ENCODE assay signal across 3 cellular contexts in the genomic region with DNA sequence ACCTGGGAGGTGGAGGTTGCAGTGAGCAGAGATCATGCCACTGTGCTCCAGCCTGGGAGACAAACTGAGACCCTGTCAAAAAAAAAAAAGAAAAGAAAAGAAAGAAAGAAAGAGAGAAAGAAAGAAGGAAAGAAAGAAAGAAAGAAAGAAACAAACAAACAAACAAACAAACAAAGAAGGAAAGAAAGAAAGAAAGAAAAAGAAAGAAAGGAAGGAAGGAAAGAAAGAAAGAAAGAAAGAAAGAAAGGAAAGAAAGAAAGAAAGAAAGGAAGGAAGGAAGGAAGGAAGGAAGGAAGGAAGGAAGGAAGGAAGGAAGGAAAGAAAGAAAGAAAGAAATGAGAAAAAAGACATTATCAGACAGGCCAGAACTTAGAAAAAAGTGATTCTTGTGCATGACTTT.
DNase-seq lines count a peak whose midpoint lies in the region; ATAC-seq, FAIRE-seq and TF ChIP-seq lines count a peak whose summit lies in the region.
"Not testable (repeated sequence)": the region's sequence is repeated elsewhere in the genome, so short reads cannot be mapped to it uniquely, and the experiment has no call there.

No MANE protein-coding gene starts in this region.

- H3K4me1 Mint-ChIP-seq in activated T-cell treated with anti-CD3 and anti-CD28 coated beads, Interleukin-2, amount 50 U/mL, for 72 hours (ENCODE audit: low read depth): not testable (repeated sequence)

- intact Hi-C loops in K562 (cut with micrococcal nuclease): not testable (repeated sequence)

- not testable (repeated sequence) for H3K9me1 ChIP-seq in K562 (ENCODE audit: control insufficient read depth, insufficient read depth, low read length)

- not testable (repeated sequence) for FAIRE-seq in K562 (lab: Jason Lieb, UNC)

- not testable (repeated sequence) for H3K27me3 Mint-ChIP-seq in activated T-cell treated with anti-CD3 and anti-CD28 coated beads, Interleukin-2, amount 50 U/mL, for 72 hours (ENCODE audit: low read depth)

- POLR2A ChIA-PET in HEK293 (lab: Yijun Ruan, JAX); K562 (lab: Yijun Ruan, JAX): not testable (repeated sequence)

- not testable (repeated sequence) for H3K9me3 ChIP-seq in HEK293 (ENCODE audit: control insufficient read depth, insufficient read depth, low read depth, low read length); K562 (replicated peaks; ENCODE audit: control insufficient read depth, insufficient read depth, low read depth, low read length)

- not testable (repeated sequence) for H3K27me3 ChIP-seq in K562 (ENCODE audit: control insufficient read depth in 2 of 2, insufficient read depth in 2 of 2, low read length in 2 of 2)

- H3K79me2 ChIP-seq in K562 (ENCODE audit: control insufficient read depth, insufficient read depth, low read length): not testable (repeated sequence)

- H4K20me1 ChIP-seq in K562 (replicated peaks; ENCODE audit: control insufficient read depth, insufficient read depth, low read length): not testable (repeated sequence)

- H3K4me2 ChIP-seq in K562 (ENCODE audit: insufficient read depth, low read length): not testable (repeated sequence)

- TF ChIP-seq RAD21 in K562 (CRISPR knock-in tag; conservative IDR thresholded peaks at IDR 0.05 in 1 of 2, IDR thresholded peaks at IDR 0.05 in 1 of 2): not testable (repeated sequence)

- CTCF ChIA-PET in HEK293 (lab: Yijun Ruan, JAX): interaction anchor here (0.7 kb wide), 1 partner anchor 111 kb away, joined by 4 read pairs; no protein-coding TSS in a partner anchor
- CTCF ChIA-PET in K562 (lab: Yijun Ruan, JAX; ENCODE audit: low intra/inter-chr PET ratio): not testable (repeated sequence)

- ATAC-seq in activated T-cell treated with anti-CD3 and anti-CD28 coated beads, Interleukin-2, amount 50 U/mL, for 72 hours (replicated peaks in 1 of 2); K562: not testable (repeated sequence)

- not testable (repeated sequence) for H2AFZ ChIP-seq in K562 (ENCODE audit: low read depth, low read length)

- TF ChIP-seq EP300 in K562 (IDR thresholded peaks at IDR 0.05; ENCODE audit: low read length): not testable (repeated sequence)

- not testable (repeated sequence) for H3K36me3 Mint-ChIP-seq in activated T-cell treated with anti-CD3 and anti-CD28 coated beads, Interleukin-2, amount 50 U/mL, for 72 hours (ENCODE audit: insufficient read depth in 2 of 2)

- not testable (repeated sequence) for H3K4me3 ChIP-seq in HEK293 (ENCODE audit: low read depth, low read length); K562

- DNase-seq in activated T-cell treated with anti-CD3 and anti-CD28 coated beads, Interleukin-2, amount 50 U/mL, for 72 hours; K562 (ENCODE audit: extremely low read depth in 1 of 4, low spot score in 3 of 4): not testable (repeated sequence)

- H3K27ac ChIP-seq in HEK293 (ENCODE audit: extremely low read depth, low read depth, low read length); K562 (ENCODE audit: extremely low read depth, low read depth, low read length): not testable (repeated sequence)

- H3K36me3 ChIP-seq in HEK293 (ENCODE audit: control insufficient read depth in 2 of 2, insufficient read depth in 1 of 2, low read length in 2 of 2); K562 (ENCODE audit: control insufficient read depth, insufficient read depth, low read length): not testable (repeated sequence)

- peak overlapping the region; percentile 11 for H3K27ac Mint-ChIP-seq in activated T-cell treated with anti-CD3 and anti-CD28 coated beads, Interleukin-2, amount 50 U/mL, for 72 hours

- H3K4me3 Mint-ChIP-seq in activated T-cell treated with anti-CD3 and anti-CD28 coated beads, Interleukin-2, amount 50 U/mL, for 72 hours: not testable (repeated sequence)

- TF ChIP-seq CTCF in HEK293 (tag by site-specific recombination; IDR thresholded peaks at IDR 0.05); K562 (IDR thresholded peaks at IDR 0.05 in 2 of 3, conservative IDR thresholded peaks at IDR 0.05 in 1 of 3; ENCODE audit: insufficient read depth in 2 of 3, low read depth in 1 of 3, low read length in 3 of 3): not testable (repeated sequence)

- not testable (repeated sequence) for H3K4me1 ChIP-seq in HEK293 (ENCODE audit: control insufficient read depth, insufficient read depth, low read length); K562 (replicated peaks in 1 of 2; ENCODE audit: control insufficient read depth in 2 of 2, insufficient read depth in 2 of 2, low read length in 2 of 2)

- BruUV-seq in K562 (replicated peaks; lab: Mats Ljungman, UMichigan): not testable (repeated sequence)

- in situ Hi-C loops in K562 (cut with MboI): not testable (repeated sequence)

- not testable (repeated sequence) for TF ChIP-seq POLR2A in K562 (conservative IDR thresholded peaks at IDR 0.05)

- not testable (repeated sequence) for H3K9ac ChIP-seq in K562 (ENCODE audit: insufficient read depth in 1 of 2, low read depth in 2 of 2, low read length in 2 of 2)

- H3K9me3 Mint-ChIP-seq in activated T-cell treated with anti-CD3 and anti-CD28 coated beads, Interleukin-2, amount 50 U/mL, for 72 hours: peaks cover 2 to 10% of the 10 kb centered on the region in 2 donors

TF ChIP-seq in HEK293, 187 proteins besides CTCF, POLR2A, EP300 and RAD21:
- TF ChIP-seq ZNF366 (tag by site-specific recombination; conservative IDR thresholded peaks at IDR 0.05): 0 out of 2 replicates have a peak, but pooled peaks have one; percentile 20

TF ChIP-seq in K562, 482 proteins besides CTCF, POLR2A, EP300 and RAD21:
- TF ChIP-seq ARID1B (IDR thresholded peaks at IDR 0.05): 0 out of 2 replicates have a peak, but pooled peaks have one; percentile 20
- TF ChIP-seq, protein P1, sequence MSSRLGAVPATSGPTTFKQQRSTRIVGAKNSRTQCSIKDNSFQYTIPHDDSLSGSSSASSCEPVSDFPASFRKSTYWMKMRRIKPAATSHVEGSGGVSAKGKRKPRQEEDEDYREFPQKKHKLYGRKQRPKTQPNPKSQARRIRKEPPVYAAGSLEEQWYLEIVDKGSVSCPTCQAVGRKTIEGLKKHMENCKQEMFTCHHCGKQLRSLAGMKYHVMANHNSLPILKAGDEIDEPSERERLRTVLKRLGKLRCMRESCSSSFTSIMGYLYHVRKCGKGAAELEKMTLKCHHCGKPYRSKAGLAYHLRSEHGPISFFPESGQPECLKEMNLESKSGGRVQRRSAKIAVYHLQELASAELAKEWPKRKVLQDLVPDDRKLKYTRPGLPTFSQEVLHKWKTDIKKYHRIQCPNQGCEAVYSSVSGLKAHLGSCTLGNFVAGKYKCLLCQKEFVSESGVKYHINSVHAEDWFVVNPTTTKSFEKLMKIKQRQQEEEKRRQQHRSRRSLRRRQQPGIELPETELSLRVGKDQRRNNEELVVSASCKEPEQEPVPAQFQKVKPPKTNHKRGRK (tag; IDR thresholded peaks at IDR 0.05): peak; percentile 92
